In genomic region chr3:52397676-52398399, GRCh38 we compare ENCODE assay signal across 20 cellular contexts. TPM values are rescaled to one million over a fixed set of nuclear protein-coding genes. Genes with fewer than 3 reads are reported as not detected.
DNase-seq lines count a peak whose midpoint lies in the region; ATAC-seq, FAIRE-seq and TF ChIP-seq lines count a peak whose summit lies in the region.
"Had no signal": no experiment of that assay in that cellular context is flagged by ENCODE, and none has a peak within 500 bp of the region (broad histone marks: within the 10 kb centered on the region; RNA-seq: fewer than 3 reads in every experiment).

No MANE protein-coding gene starts in this region.

- H3K36me3 ChIP-seq in right atrium auricular region (peaks cover 27% of the 10 kb centered on the region), HepG2 (replicated peaks in 1 of 2; ENCODE audit: control insufficient read depth in 1 of 2, insufficient read depth in 2 of 2, low read length in 2 of 2) (peaks cover 1 to 16% of the 10 kb centered on the region in 2 experiments; a peak in 4 of 5 replicates), upper lobe of right lung (peaks cover 22% of the 10 kb centered on the region)

- no peak overlapping the region for H3K4me3 Mint-ChIP-seq in T-helper 17 cell

- DNase-seq in cardiac septum (ENCODE audit: low spot score) (peak; percentile 63), right atrium auricular region (ENCODE audit: low spot score) (no peak), T-helper 17 cell (no peak), HepG2 (ENCODE audit: low spot score) (no peak), upper lobe of right lung (peak; percentile 53), caudate nucleus (lab: John Stamatoyannopoulos, UW) (no peak), COR-L47 (lab: John Stamatoyannopoulos, UW) (no peak)
- DNase-seq: Caco-2, NCI-H1417, NCI-H187 treated with DMSO at 0.1 percent for 48 hours, NCI-H446, NCI-H69, RPMI8226 had no signal

- TF ChIP-seq CTCF in right atrium auricular region (IDR thresholded peaks at IDR 0.05) (no peak), HepG2 (CRISPR knock-in tag; IDR thresholded peaks at IDR 0.05) (no peak), upper lobe of right lung (IDR thresholded peaks at IDR 0.05) (no peak)

- peak overlapping the region; percentile 84 for H3K27ac Mint-ChIP-seq in T-helper 17 cell

- no peaks in the 10 kb centered on the region for H3K27me3 Mint-ChIP-seq in T-helper 17 cell

- no peak; a peak in 1 of 4 replicates for TF ChIP-seq POLR2A in HepG2 (IDR thresholded peaks at IDR 0.05; ENCODE audit: insufficient read depth in 1 of 2, low read depth in 2 of 2, low read length in 2 of 2)

- no peak overlapping the region for H3K4me2 ChIP-seq in HepG2 (ENCODE audit: low read depth, low read length)

- H3K4me3 ChIP-seq in right atrium auricular region: no peak overlapping the region
- no peak overlapping the region for H3K4me3 ChIP-seq in HepG2 (replicated peaks in 1 of 3; ENCODE audit: insufficient read depth in 1 of 3, low read depth in 2 of 3, low read length in 3 of 3)
- H3K4me3 ChIP-seq in upper lobe of right lung: no peak overlapping the region
- H3K4me3 ChIP-seq: HAP-1 had no signal

- no peak for FAIRE-seq in HepG2 (lab: Jason Lieb, UNC)
- FAIRE-seq: HTR-8/SVneo had no signal

- no peaks in the 10 kb centered on the region for H3K27me3 ChIP-seq in right atrium auricular region
- H3K27me3 ChIP-seq in HepG2 (ENCODE audit: control insufficient read depth in 1 of 2, insufficient read depth in 2 of 2, low read length in 2 of 2): no peaks in the 10 kb centered on the region
- no peaks in the 10 kb centered on the region for H3K27me3 ChIP-seq in upper lobe of right lung

- in situ Hi-C loops in HepG2 (cut with HindIII; ENCODE audit: extremely low pct_ligation_motif_present, low pct_unique_long_range_greater_than_20kb): no loop called here

- intact Hi-C loops in cardiac septum (cut with DNase I): no loop called here
- intact Hi-C loops in HepG2 (cut with micrococcal nuclease; ENCODE audit: unreplicated experiment): no loop called here
- intact Hi-C loops in upper lobe of right lung (cut with DNase I): no loop called here

- H3K4me1 ChIP-seq in right atrium auricular region (no peaks in the 10 kb centered on the region), HepG2 (ENCODE audit: insufficient read depth, low read length) (peaks cover 12% of the 10 kb centered on the region; the same call in 1 of the 2 replicates), upper lobe of right lung (no peaks in the 10 kb centered on the region)
- H3K4me1 ChIP-seq: Caco-2, HAP-1 had no signal

- POLR2A ChIA-PET in HepG2 (lab: Yijun Ruan, JAX): no interaction called here

- no peaks in the 10 kb centered on the region for H3K79me2 ChIP-seq in HepG2 (ENCODE audit: insufficient read depth, low read length)

- TF ChIP-seq EP300 in HepG2 (IDR thresholded peaks at IDR 0.05; ENCODE audit: low read depth in 2 of 2, low read length in 2 of 2): no peak
- TF ChIP-seq EP300 in HepG2 (CRISPR knock-in tag; IDR thresholded peaks at IDR 0.05; ENCODE audit: borderline replicate concordance): no peak

- 96% methylated on average over 7 of the region's 13 CpGs for WGBS in HepG2 (ENCODE audit: low lambda C conversion rate)

- H3K9me3 ChIP-seq in right atrium auricular region (no peaks in the 10 kb centered on the region), T-helper 17 cell (ENCODE audit: control insufficient read depth, low read length, poor library complexity, severe bottlenecking) (no peaks in the 10 kb centered on the region), HepG2 (ENCODE audit: low read length) (no peaks in the 10 kb centered on the region), upper lobe of right lung (no peaks in the 10 kb centered on the region)
- H3K9me3 ChIP-seq: Caco-2, HAP-1 had no signal

- H4K20me1 ChIP-seq in HepG2 (ENCODE audit: insufficient read depth, low read length): no peaks in the 10 kb centered on the region

- CTCF ChIA-PET in HepG2 (lab: Yijun Ruan, JAX; ENCODE audit: low intra/inter-chr PET ratio, low total read pairs): no interaction called here

- H2AFZ ChIP-seq in HepG2 (ENCODE audit: low read length): no peak overlapping the region

- no peaks in the 10 kb centered on the region for H3K4me1 Mint-ChIP-seq in T-helper 17 cell

- H3K9ac ChIP-seq in HepG2 (ENCODE audit: insufficient read depth, low read depth, low read length): no peak overlapping the region

- no peak overlapping the region for H3K27ac ChIP-seq in right atrium auricular region
- no peak overlapping the region for H3K27ac ChIP-seq in HepG2 (ENCODE audit: extremely low read length, insufficient read depth, low read length)
- no peak overlapping the region for H3K27ac ChIP-seq in upper lobe of right lung
- no peak overlapping the region for H3K27ac ChIP-seq in caudate nucleus (ENCODE audit: low read depth, low read length)
- H3K27ac ChIP-seq: C4-2B had no signal

- ATAC-seq in T-helper 17 cell: no peak
- ATAC-seq in HepG2: 0 out of 3 replicates have a peak, but pooled peaks have one; percentile 5
- ATAC-seq in upper lobe of right lung: no peak
- ATAC-seq in GM18517 (IDR thresholded peaks at IDR 0.05; ENCODE audit: unreplicated experiment): no peak

- TF ChIP-seq RAD21 in HepG2 (CRISPR knock-in tag; IDR thresholded peaks at IDR 0.05): no peak

- no TSS peak for BruUV-seq in HepG2 (replicated peaks; lab: Mats Ljungman, UMichigan)

- peaks cover 6% of the 10 kb centered on the region for H3K36me3 Mint-ChIP-seq in T-helper 17 cell (ENCODE audit: low read depth)

RNA-seq across cellular contexts. Expression of gene BAP1, which starts 12.0 kb away (rescaled TPM):
- 53.0 TPM for total RNA-seq in cardiac septum
- total RNA-seq in right atrium auricular region: 10 to 100 TPM; 38.8 to 53.9 TPM
- total RNA-seq in T-helper 17 cell: 100 to 1,000 TPM; 107 to 114 TPM
- 46.9 and 59.1 TPM in 2 replicates for total RNA-seq in HepG2 (2016; rRNA removed; fragmentation: Illumina TruSeq; extraction: Trizol)
- total RNA-seq in HepG2 (2016; cell fraction: cytosol; rRNA removed; fragmentation: Illumina TruSeq; extraction: Trizol; ENCODE audit: low read depth): 21.1 and 21.7 TPM in 2 replicates
- 42.9 and 60.4 TPM in 2 replicates for total RNA-seq in HepG2 (2016; cell fraction: insoluble cytoplasmic fraction; rRNA removed; fragmentation: Illumina TruSeq; extraction: Trizol)
- total RNA-seq in HepG2 (2016; cell fraction: membrane; rRNA removed; fragmentation: Illumina TruSeq; extraction: Trizol): 58.0 and 59.4 TPM in 2 replicates
- total RNA-seq in HepG2 (2016; cell fraction: nucleus; rRNA removed; fragmentation: Illumina TruSeq; extraction: Trizol): 36.8 and 40.5 TPM in 2 replicates
- polyA plus RNA-seq in HepG2 (2011; rRNA removed): 66.1 and 67.1 TPM in 2 replicates
- 48.2 and 60.5 TPM in 2 replicates for polyA plus RNA-seq in HepG2 (2011; cell fraction: cytosol; rRNA removed)
- 163 and 192 TPM in 2 replicates for polyA plus RNA-seq in HepG2 (2011; cell fraction: nucleus; rRNA removed)
- 45.8 and 59.1 TPM in 2 replicates for polyA plus RNA-seq in HepG2 (2012)
- 15.5 and 16.5 TPM in 2 replicates for polyA plus RNA-seq in HepG2 (2016; cell fraction: cytosol; fragmentation: Illumina TruSeq; extraction: Trizol; ENCODE audit: low read depth)
- 43.9 and 49.5 TPM in 2 replicates for polyA plus RNA-seq in HepG2 (2016; cell fraction: insoluble cytoplasmic fraction; fragmentation: Illumina TruSeq; extraction: Trizol; ENCODE audit: low read depth)
- 45.8 and 47.0 TPM in 2 replicates for polyA plus RNA-seq in HepG2 (2016; cell fraction: membrane; fragmentation: Illumina TruSeq; extraction: Trizol; ENCODE audit: low read depth)
- polyA plus RNA-seq in HepG2 (2016; cell fraction: nucleus; fragmentation: Illumina TruSeq; extraction: Trizol; ENCODE audit: insufficient read depth, low read depth): 76.0 and 87.9 TPM in 2 replicates
- 109 and 119 TPM in 2 replicates for polyA minus RNA-seq in HepG2 (2011; rRNA and poly(A)+ RNA removed; ENCODE audit: low replicate concordance)
- polyA minus RNA-seq in HepG2 (2011; cell fraction: cytosol; rRNA and poly(A)+ RNA removed): 30.5 and 32.0 TPM in 2 replicates
- 42.9 and 47.1 TPM in 2 replicates for polyA minus RNA-seq in HepG2 (2011; cell fraction: nucleus; rRNA and poly(A)+ RNA removed)
- total RNA-seq in upper lobe of right lung: 71.4 TPM

RNA-seq across cellular contexts. Expression of gene PHF7, which starts 12.6 kb away (rescaled TPM):
- total RNA-seq in cardiac septum (17.5 TPM), right atrium auricular region (10 to 100 TPM; 10.1 to 17.6 TPM), T-helper 17 cell (10 to 100 TPM; 11.1 to 13.0 TPM), HepG2 (2016; rRNA removed; fragmentation: Illumina TruSeq; extraction: Trizol) (4.5 and 5.2 TPM in 2 replicates), upper lobe of right lung (6.8 TPM)
- total RNA-seq in HepG2 (2016; cell fraction: cytosol; rRNA removed; fragmentation: Illumina TruSeq; extraction: Trizol; ENCODE audit: low read depth): 6.6 and 9.4 TPM in 2 replicates
- total RNA-seq in HepG2 (2016; cell fraction: insoluble cytoplasmic fraction; rRNA removed; fragmentation: Illumina TruSeq; extraction: Trizol): 4.7 TPM in 2 replicates
- 8.8 and 9.5 TPM in 2 replicates for total RNA-seq in HepG2 (2016; cell fraction: membrane; rRNA removed; fragmentation: Illumina TruSeq; extraction: Trizol)
- 5.2 and 5.7 TPM in 2 replicates for total RNA-seq in HepG2 (2016; cell fraction: nucleus; rRNA removed; fragmentation: Illumina TruSeq; extraction: Trizol)
- polyA plus RNA-seq in HepG2 (2011; rRNA removed): 8.8 and 12.6 TPM in 2 replicates
- 5.8 and 6.9 TPM in 2 replicates for polyA plus RNA-seq in HepG2 (2011; cell fraction: cytosol; rRNA removed)
- 20.4 and 21.4 TPM in 2 replicates for polyA plus RNA-seq in HepG2 (2011; cell fraction: nucleus; rRNA removed)
- polyA plus RNA-seq in HepG2 (2012): 6.3 and 8.7 TPM in 2 replicates
- polyA plus RNA-seq in HepG2 (2016; cell fraction: cytosol; fragmentation: Illumina TruSeq; extraction: Trizol; ENCODE audit: low read depth): 4.0 and 5.7 TPM in 2 replicates
- 4.4 and 4.9 TPM in 2 replicates for polyA plus RNA-seq in HepG2 (2016; cell fraction: insoluble cytoplasmic fraction; fragmentation: Illumina TruSeq; extraction: Trizol; ENCODE audit: low read depth)
- 5.7 and 8.0 TPM in 2 replicates for polyA plus RNA-seq in HepG2 (2016; cell fraction: membrane; fragmentation: Illumina TruSeq; extraction: Trizol; ENCODE audit: low read depth)
- polyA plus RNA-seq in HepG2 (2016; cell fraction: nucleus; fragmentation: Illumina TruSeq; extraction: Trizol; ENCODE audit: insufficient read depth, low read depth): 11.1 and 11.4 TPM in 2 replicates
- polyA minus RNA-seq in HepG2 (2011; rRNA and poly(A)+ RNA removed; ENCODE audit: low replicate concordance): 6.1 and 6.8 TPM in 2 replicates
- 3.0 and 4.6 TPM in 2 replicates for polyA minus RNA-seq in HepG2 (2011; cell fraction: cytosol; rRNA and poly(A)+ RNA removed)
- 17.4 and 17.6 TPM in 2 replicates for polyA minus RNA-seq in HepG2 (2011; cell fraction: nucleus; rRNA and poly(A)+ RNA removed)

RNA-seq across cellular contexts. Expression of gene SEMA3G, which starts 47.1 kb away (rescaled TPM):
- total RNA-seq in cardiac septum: 15.3 TPM
- total RNA-seq in right atrium auricular region: 10 to 100 TPM; 11.8 to 12.6 TPM
- total RNA-seq in T-helper 17 cell: 1 to 10 TPM; 1.5 to 2.3 TPM
- 2.0 and 6.1 TPM in 2 replicates for total RNA-seq in HepG2 (2016; rRNA removed; fragmentation: Illumina TruSeq; extraction: Trizol)
- total RNA-seq in HepG2 (2016; cell fraction: cytosol; rRNA removed; fragmentation: Illumina TruSeq; extraction: Trizol; ENCODE audit: low read depth): 0.44 and 0.61 TPM in 2 replicates
- total RNA-seq in HepG2 (2016; cell fraction: insoluble cytoplasmic fraction; rRNA removed; fragmentation: Illumina TruSeq; extraction: Trizol): 1.9 and 7.2 TPM in 2 replicates
- 1.0 and 1.1 TPM in 2 replicates for total RNA-seq in HepG2 (2016; cell fraction: membrane; rRNA removed; fragmentation: Illumina TruSeq; extraction: Trizol)
- total RNA-seq in HepG2 (2016; cell fraction: nucleus; rRNA removed; fragmentation: Illumina TruSeq; extraction: Trizol): 5.8 and 8.3 TPM in 2 replicates
- polyA plus RNA-seq in HepG2 (2011; rRNA removed): 8.3 and 13.4 TPM in 2 replicates
- 8.0 and 10.3 TPM in 2 replicates for polyA plus RNA-seq in HepG2 (2011; cell fraction: cytosol; rRNA removed)
- polyA plus RNA-seq in HepG2 (2011; cell fraction: nucleus; rRNA removed): 21.7 and 30.5 TPM in 2 replicates
- 14.2 and 15.4 TPM in 2 replicates for polyA plus RNA-seq in HepG2 (2012)
- 0.33 and 0.36 TPM in 2 replicates for polyA plus RNA-seq in HepG2 (2016; cell fraction: cytosol; fragmentation: Illumina TruSeq; extraction: Trizol; ENCODE audit: low read depth)
- polyA plus RNA-seq in HepG2 (2016; cell fraction: insoluble cytoplasmic fraction; fragmentation: Illumina TruSeq; extraction: Trizol; ENCODE audit: low read depth): 1.4 and 2.1 TPM in 2 replicates
- polyA plus RNA-seq in HepG2 (2016; cell fraction: membrane; fragmentation: Illumina TruSeq; extraction: Trizol; ENCODE audit: low read depth): 0.62 and 0.71 TPM in 2 replicates
- polyA plus RNA-seq in HepG2 (2016; cell fraction: nucleus; fragmentation: Illumina TruSeq; extraction: Trizol; ENCODE audit: insufficient read depth, low read depth): 8.4 and 8.8 TPM in 2 replicates
- 1.2 and 22.3 TPM in 2 replicates for polyA minus RNA-seq in HepG2 (2011; rRNA and poly(A)+ RNA removed; ENCODE audit: low replicate concordance)
- 6.4 and 10.0 TPM in 2 replicates for polyA minus RNA-seq in HepG2 (2011; cell fraction: cytosol; rRNA and poly(A)+ RNA removed)
- 11.9 and 12.6 TPM in 2 replicates for polyA minus RNA-seq in HepG2 (2011; cell fraction: nucleus; rRNA and poly(A)+ RNA removed)
- total RNA-seq in upper lobe of right lung: 27.6 TPM
- total RNA-seq: A673, LHCN-M2, OCI-LY7 had no signal

RNA-seq across cellular contexts. Expression of gene TNNC1, which starts 56.0 kb away (rescaled TPM):
- total RNA-seq in cardiac septum (8,054 TPM), right atrium auricular region (1,000 to 10,000 TPM; 4,697 to 8,249 TPM), T-helper 17 cell (1 to 10 TPM; 3.7 to 3.8 TPM), HepG2 (2016; rRNA removed; fragmentation: Illumina TruSeq; extraction: Trizol) (11.8 and 18.7 TPM in 2 replicates), upper lobe of right lung (88.9 TPM)
- 4.4 and 4.6 TPM in 2 replicates for total RNA-seq in HepG2 (2016; cell fraction: cytosol; rRNA removed; fragmentation: Illumina TruSeq; extraction: Trizol; ENCODE audit: low read depth)
- total RNA-seq in HepG2 (2016; cell fraction: insoluble cytoplasmic fraction; rRNA removed; fragmentation: Illumina TruSeq; extraction: Trizol): 13.2 and 20.1 TPM in 2 replicates
- total RNA-seq in HepG2 (2016; cell fraction: membrane; rRNA removed; fragmentation: Illumina TruSeq; extraction: Trizol): 2.5 and 5.3 TPM in 2 replicates
- total RNA-seq in HepG2 (2016; cell fraction: nucleus; rRNA removed; fragmentation: Illumina TruSeq; extraction: Trizol): 5.4 and 5.7 TPM in 2 replicates
- 36.4 and 39.5 TPM in 2 replicates for polyA plus RNA-seq in HepG2 (2011; rRNA removed)
- polyA plus RNA-seq in HepG2 (2011; cell fraction: cytosol; rRNA removed): 53.0 and 54.8 TPM in 2 replicates
- polyA plus RNA-seq in HepG2 (2011; cell fraction: nucleus; rRNA removed): 14.3 and 16.8 TPM in 2 replicates
- polyA plus RNA-seq in HepG2 (2012): 10.9 and 12.3 TPM in 2 replicates
- polyA plus RNA-seq in HepG2 (2016; cell fraction: cytosol; fragmentation: Illumina TruSeq; extraction: Trizol; ENCODE audit: low read depth): 3.3 and 4.0 TPM in 2 replicates
- polyA plus RNA-seq in HepG2 (2016; cell fraction: insoluble cytoplasmic fraction; fragmentation: Illumina TruSeq; extraction: Trizol; ENCODE audit: low read depth): 17.1 and 18.1 TPM in 2 replicates
- polyA plus RNA-seq in HepG2 (2016; cell fraction: membrane; fragmentation: Illumina TruSeq; extraction: Trizol; ENCODE audit: low read depth): 2.7 and 3.3 TPM in 2 replicates
- 6.6 and 10.5 TPM in 2 replicates for polyA plus RNA-seq in HepG2 (2016; cell fraction: nucleus; fragmentation: Illumina TruSeq; extraction: Trizol; ENCODE audit: insufficient read depth, low read depth)
- polyA minus RNA-seq in HepG2 (2011; rRNA and poly(A)+ RNA removed; ENCODE audit: low replicate concordance): 7.0 and 8.2 TPM in 2 replicates
- polyA minus RNA-seq in HepG2 (2011; cell fraction: cytosol; rRNA and poly(A)+ RNA removed): 4.5 and 5.4 TPM in 2 replicates
- polyA minus RNA-seq in HepG2 (2011; cell fraction: nucleus; rRNA and poly(A)+ RNA removed): 4.5 and 4.6 TPM in 2 replicates
- total RNA-seq: A673 had no signal

RNA-seq across cellular contexts. Expression of gene NISCH, which starts 57.6 kb away (rescaled TPM):
- total RNA-seq in cardiac septum: 59.1 TPM
- total RNA-seq in right atrium auricular region: 10 to 100 TPM; 29.2 to 49.6 TPM
- 100 to 1,000 TPM; 121 to 146 TPM for total RNA-seq in T-helper 17 cell
- total RNA-seq in HepG2 (2016; rRNA removed; fragmentation: Illumina TruSeq; extraction: Trizol): 15.3 and 27.0 TPM in 2 replicates
- total RNA-seq in HepG2 (2016; cell fraction: cytosol; rRNA removed; fragmentation: Illumina TruSeq; extraction: Trizol; ENCODE audit: low read depth): 10.8 and 11.5 TPM in 2 replicates
- 10.9 and 25.7 TPM in 2 replicates for total RNA-seq in HepG2 (2016; cell fraction: insoluble cytoplasmic fraction; rRNA removed; fragmentation: Illumina TruSeq; extraction: Trizol)
- 11.3 and 12.4 TPM in 2 replicates for total RNA-seq in HepG2 (2016; cell fraction: membrane; rRNA removed; fragmentation: Illumina TruSeq; extraction: Trizol)
- total RNA-seq in HepG2 (2016; cell fraction: nucleus; rRNA removed; fragmentation: Illumina TruSeq; extraction: Trizol): 36.6 and 40.4 TPM in 2 replicates
- 47.6 and 63.0 TPM in 2 replicates for polyA plus RNA-seq in HepG2 (2011; rRNA removed)
- 17.8 and 20.4 TPM in 2 replicates for polyA plus RNA-seq in HepG2 (2011; cell fraction: cytosol; rRNA removed)
- 441 and 512 TPM in 2 replicates for polyA plus RNA-seq in HepG2 (2011; cell fraction: nucleus; rRNA removed)
- polyA plus RNA-seq in HepG2 (2012): 31.6 and 39.4 TPM in 2 replicates
- polyA plus RNA-seq in HepG2 (2016; cell fraction: cytosol; fragmentation: Illumina TruSeq; extraction: Trizol; ENCODE audit: low read depth): 3.2 and 3.7 TPM in 2 replicates
- polyA plus RNA-seq in HepG2 (2016; cell fraction: insoluble cytoplasmic fraction; fragmentation: Illumina TruSeq; extraction: Trizol; ENCODE audit: low read depth): 9.4 and 12.9 TPM in 2 replicates
- polyA plus RNA-seq in HepG2 (2016; cell fraction: membrane; fragmentation: Illumina TruSeq; extraction: Trizol; ENCODE audit: low read depth): 6.4 and 6.7 TPM in 2 replicates
- polyA plus RNA-seq in HepG2 (2016; cell fraction: nucleus; fragmentation: Illumina TruSeq; extraction: Trizol; ENCODE audit: insufficient read depth, low read depth): 96.6 and 101 TPM in 2 replicates
- 50.0 and 58.0 TPM in 2 replicates for polyA minus RNA-seq in HepG2 (2011; rRNA and poly(A)+ RNA removed; ENCODE audit: low replicate concordance)
- 15.2 and 15.4 TPM in 2 replicates for polyA minus RNA-seq in HepG2 (2011; cell fraction: cytosol; rRNA and poly(A)+ RNA removed)
- 97.0 and 102 TPM in 2 replicates for polyA minus RNA-seq in HepG2 (2011; cell fraction: nucleus; rRNA and poly(A)+ RNA removed)
- 94.6 TPM for total RNA-seq in upper lobe of right lung

Comparison
In these comparisons a context has a peak if more than half of its experiments do, and no peak if none do; other contexts are left out.
1. DNase-seq: peak in cardiac septum (single experiment) and upper lobe of right lung (single experiment); none in right atrium auricular region (single experiment), T-helper 17 cell (0 of 3), HepG2 (single experiment), caudate nucleus (0 of 61) and COR-L47 (single experiment).